ENCODE assay signal across 10 cellular contexts in genomic region chr10:77622822-77623410, GRCh38. TPM values are rescaled to one million over a fixed set of nuclear protein-coding genes. Genes with fewer than 3 reads are reported as not detected.
DNase-seq lines count a peak whose midpoint lies in the region; ATAC-seq and TF ChIP-seq lines count a peak whose summit lies in the region.
"Had no signal": no experiment of that assay in that cellular context is flagged by ENCODE, and none has a peak within 500 bp of the region (broad histone marks: within the 10 kb centered on the region; RNA-seq: fewer than 3 reads in every experiment).

No MANE protein-coding gene starts in this region.

- DNase-seq in naive B cell = peak; percentile 50
- no peak for DNase-seq in HuH-7.5 (ENCODE audit: low spot score)
- no peak for DNase-seq in activated CD4-positive, alpha-beta T cell treated with anti-CD3 and anti-CD28 coated beads, Interleukin-2, amount 50 U/mL, for 48 hours
- no peak for DNase-seq in iPS-NIHi11 (ENCODE audit: low spot score)
- no peak for DNase-seq in NCI-H2029 treated with DMSO at 0.1 percent for 48 hours (lab: John Stamatoyannopoulos, UW)
- DNase-seq: DMS 273 treated with DMSO at 0.1 percent for 48 hours, immature natural killer cell had no signal

- peaks cover 66% of the 10 kb centered on the region for H4K20me1 ChIP-seq in OCI-LY3 (ENCODE audit: insufficient read depth, low read length)

- H3K4me1 Mint-ChIP-seq in naive B cell = peaks cover 22 to 40% (median 36%) of the 10 kb centered on the region in 3 donors
- H3K4me1 Mint-ChIP-seq: immature natural killer cell had no signal

- H3K4me1 ChIP-seq in OCI-LY3 (ENCODE audit: low read length) = peaks cover 57% of the 10 kb centered on the region

- peak; percentile 72 for ATAC-seq in GM19043 (IDR thresholded peaks at IDR 0.05; ENCODE audit: low read depth, unreplicated experiment)
- peak; percentile 69 for ATAC-seq in HG02973 (IDR thresholded peaks at IDR 0.05; ENCODE audit: unreplicated experiment)
- ATAC-seq in naive B cell (ENCODE audit: low read depth in 2 of 2) = peak; percentile 83 to 94

- H3K27ac ChIP-seq in OCI-LY3 (ENCODE audit: low read length) = peak overlapping the region; percentile 79

- H3K9me3 Mint-ChIP-seq in naive B cell = no peaks in the 10 kb centered on the region
- H3K9me3 Mint-ChIP-seq: immature natural killer cell had no signal

- peak overlapping the region; percentile 63 to 96 (median 80) for H3K27ac Mint-ChIP-seq in naive B cell
- H3K27ac Mint-ChIP-seq: immature natural killer cell had no signal

- H3K4me3 Mint-ChIP-seq in naive B cell = peak overlapping the region; percentile 18 to 83 (median 70)
- H3K4me3 Mint-ChIP-seq: immature natural killer cell had no signal

- H3K36me3 Mint-ChIP-seq in naive B cell = peaks cover 0 to 8% of the 10 kb centered on the region in 2 donors
- H3K36me3 Mint-ChIP-seq: immature natural killer cell had no signal

- H3K27me3 ChIP-seq in OCI-LY3 (ENCODE audit: low read depth, low read length) = no peaks in the 10 kb centered on the region

- H3K36me3 ChIP-seq in OCI-LY3 (replicated peaks; ENCODE audit: low read depth, low read length) = peaks cover 18% of the 10 kb centered on the region

- H3K4me2 ChIP-seq in OCI-LY3 (ENCODE audit: low read length) = peak overlapping the region; percentile 71

- H3K9ac ChIP-seq in OCI-LY3 (ENCODE audit: low read length) = peak overlapping the region; percentile 28; the same call in 1 of the 2 replicates

- H3K4me3 ChIP-seq in OCI-LY3 (ENCODE audit: low read length) = peak overlapping the region; percentile 67

- peaks cover 91% of the 10 kb centered on the region for H3K79me2 ChIP-seq in OCI-LY3 (ENCODE audit: low read length)

- H3K9me3 ChIP-seq in OCI-LY3 (ENCODE audit: insufficient read depth, low read length) = no peaks in the 10 kb centered on the region

- no peak overlapping the region for H2AFZ ChIP-seq in OCI-LY3 (ENCODE audit: low read depth, low read length)

- no peaks in the 10 kb centered on the region for H3K27me3 Mint-ChIP-seq in naive B cell

- no peak for TF ChIP-seq CTCF in OCI-LY3 (IDR thresholded peaks at IDR 0.05; ENCODE audit: low read depth, low read length)

RNA-seq across cellular contexts. Expression of gene KCNMA1, which starts 14.7 kb away (rescaled TPM):
- not detected for polyA plus RNA-seq in naive B cell (ENCODE audit: low read depth in 6 of 6)
- polyA plus RNA-seq: immature natural killer cell had no signal
